ENCODE assay signal across 32 cellular contexts in genomic region chr5:83527722-83528438, GRCh38. TPM values are rescaled to one million over a fixed set of nuclear protein-coding genes. Genes with fewer than 3 reads are reported as not detected.
"Had no signal": no experiment of that assay in that cellular context is flagged by ENCODE, and none has a peak within 500 bp of the region (broad histone marks: within the 10 kb centered on the region; RNA-seq: fewer than 3 reads in every experiment).

No MANE protein-coding gene starts in this region.

- H3K9me3 Mint-ChIP-seq: activated naive CD4-positive, alpha-beta T cell treated with anti-CD3 and anti-CD28 coated beads, Interleukin-2, amount 50 U/mL, for 72 hours; activated T-helper 2 cell treated with anti-CD3 and anti-CD28 coated beads, Interferon-gamma antibody, Interleukin-2, Interleukin-4, amounts not matched to agents 10 μg/mL and 5 μg/mL and 100 μg/mL, durations not matched to agents 14 hours and 24 hours and 36 hours; dendritic cell treated with granulocyte-macrophage colony-stimulating factor and Interleukin-4, amounts not matched to agents 40 ng/mL and 50 ng/mL, for 4 days; natural killer cell; stimulated activated memory B cell treated with anti-CD40 and anti-IgM and Interleukin-4, amounts not matched to agents 10 μg/mL and 1 μg/mL and 100 μg/mL, for 72 hours; T-cell had no signal

- FAIRE-seq: frontal cortex, islet of Langerhans, small intestine had no signal

- H3K27me3 ChIP-seq: body of pancreas, esophagus muscularis mucosa, neutrophil, stomach, thyroid gland, upper lobe of left lung had no signal

- H3K4me3 Mint-ChIP-seq: activated CD4-positive, alpha-beta T cell treated with anti-CD3 and anti-CD28 coated beads for 36 hours; activated CD8-positive, alpha-beta memory T cell treated with anti-CD3 and anti-CD28 coated beads, Interleukin-2, amount 10 ng/mL, durations not matched to agents 7 days and 5 days; activated CD8-positive, alpha-beta T cell treated with anti-CD3 and anti-CD28 coated beads, Interleukin-2, amount 10 ng/mL, durations not matched to agents 7 days and 5 days; natural killer cell; stimulated activated memory B cell treated with anti-CD40 and anti-IgM and Interleukin-4, amounts not matched to agents 10 μg/mL and 1 μg/mL and 100 μg/mL, for 72 hours; T-cell had no signal

- H3K27ac Mint-ChIP-seq: activated CD4-positive, alpha-beta T cell treated with anti-CD3 and anti-CD28 coated beads for 36 hours; activated CD8-positive, alpha-beta memory T cell treated with anti-CD3 and anti-CD28 coated beads, Interleukin-2, amount 10 ng/mL, durations not matched to agents 7 days and 5 days; activated CD8-positive, alpha-beta T cell treated with anti-CD3 and anti-CD28 coated beads, Interleukin-2, amount 10 ng/mL, durations not matched to agents 7 days and 5 days; activated naive CD4-positive, alpha-beta T cell treated with anti-CD3 and anti-CD28 coated beads, Interleukin-2, amount 50 U/mL, for 72 hours; activated T-helper 2 cell treated with anti-CD3 and anti-CD28 coated beads, Interferon-gamma antibody, Interleukin-2, Interleukin-4, amounts not matched to agents 10 μg/mL and 5 μg/mL and 100 μg/mL, durations not matched to agents 14 hours and 24 hours and 36 hours; natural killer cell; stimulated activated memory B cell treated with anti-CD40 and anti-IgM and Interleukin-4, amounts not matched to agents 10 μg/mL and 1 μg/mL and 100 μg/mL, for 72 hours; T-cell had no signal

- H3K4me3 ChIP-seq: body of pancreas, esophagus muscularis mucosa, left ventricle myocardium inferior, lung, prostate gland, stomach, thyroid gland, upper lobe of left lung had no signal

- H3K4me1 ChIP-seq: body of pancreas, esophagus muscularis mucosa, left ventricle myocardium inferior, prostate gland, stomach, thyroid gland, upper lobe of left lung had no signal

- H3K27ac ChIP-seq: body of pancreas, esophagus muscularis mucosa, left ventricle myocardium inferior, neutrophil, prostate gland, stomach, thyroid gland, upper lobe of left lung had no signal

- H3K9me3 ChIP-seq: body of pancreas, esophagus muscularis mucosa, left ventricle myocardium inferior, neutrophil, prostate gland, stomach, thyroid gland, upper lobe of left lung had no signal

- H3K27me3 Mint-ChIP-seq: dendritic cell treated with granulocyte-macrophage colony-stimulating factor and Interleukin-4, amounts not matched to agents 40 ng/mL and 50 ng/mL, for 4 days; stimulated activated memory B cell treated with anti-CD40 and anti-IgM and Interleukin-4, amounts not matched to agents 10 μg/mL and 1 μg/mL and 100 μg/mL, for 72 hours had no signal

- H3K36me3 ChIP-seq: esophagus muscularis mucosa, left ventricle myocardium inferior, neutrophil, prostate gland, stomach, thyroid gland, upper lobe of left lung had no signal

- H3K4me1 Mint-ChIP-seq: activated CD4-positive, alpha-beta T cell treated with anti-CD3 and anti-CD28 coated beads for 36 hours; activated CD8-positive, alpha-beta memory T cell treated with anti-CD3 and anti-CD28 coated beads, Interleukin-2, amount 10 ng/mL, durations not matched to agents 7 days and 5 days; natural killer cell; stimulated activated memory B cell treated with anti-CD40 and anti-IgM and Interleukin-4, amounts not matched to agents 10 μg/mL and 1 μg/mL and 100 μg/mL, for 72 hours; T-cell had no signal

- H3K36me3 Mint-ChIP-seq: activated CD8-positive, alpha-beta memory T cell treated with anti-CD3 and anti-CD28 coated beads, Interleukin-2, amount 10 ng/mL, durations not matched to agents 7 days and 5 days; activated naive CD4-positive, alpha-beta T cell treated with anti-CD3 and anti-CD28 coated beads, Interleukin-2, amount 50 U/mL, for 72 hours; natural killer cell; stimulated activated memory B cell treated with anti-CD40 and anti-IgM and Interleukin-4, amounts not matched to agents 10 μg/mL and 1 μg/mL and 100 μg/mL, for 72 hours; T-cell had no signal

- DNase-seq: activated CD4-positive, alpha-beta T cell treated with anti-CD3 and anti-CD28 coated beads for 36 hours; activated CD4-positive, CD25-positive, alpha-beta regulatory T cell; activated CD8-positive, alpha-beta memory T cell treated with anti-CD3 and anti-CD28 coated beads, Interleukin-2, amount 10 ng/mL, durations not matched to agents 7 days and 5 days; activated CD8-positive, alpha-beta T cell treated with anti-CD3 and anti-CD28 coated beads, Interleukin-2, amount 10 ng/mL, durations not matched to agents 7 days and 5 days; activated naive CD4-positive, alpha-beta T cell; activated T-cell treated with anti-CD3 and anti-CD28 coated beads, Interleukin-2, amount 50 U/mL, for 48 hours; body of pancreas; effector CD4-positive, alpha-beta T cell; left ventricle myocardium inferior; mesendoderm; natural killer cell; retina; small intestine; stimulated activated CD4-positive, alpha-beta T cell treated with anti-CD3 and anti-CD28 coated beads, Interleukin-1b, Interleukin-23, amount 100 ng/mL, for 48 hours; stimulated activated CD4-positive, alpha-beta T cell treated with anti-CD3 and anti-CD28 coated beads, Interleukin-4, amount 100 ng/mL, for 4 hours; stimulated activated CD8-positive, alpha-beta memory T cell treated with anti-CD3 and anti-CD28 coated beads, Interleukin-4, amount 100 ng/mL, for 48 hours; stomach; T-cell; thyroid gland; upper lobe of left lung had no signal

- ATAC-seq: activated CD4-positive, alpha-beta T cell treated with anti-CD3 and anti-CD28 coated beads for 36 hours; activated CD8-positive, alpha-beta memory T cell treated with anti-CD3 and anti-CD28 coated beads, Interleukin-2, amount 10 ng/mL, durations not matched to agents 7 days and 5 days; activated CD8-positive, alpha-beta T cell treated with anti-CD3 and anti-CD28 coated beads, Interleukin-2, amount 10 ng/mL, durations not matched to agents 7 days and 5 days; activated naive CD4-positive, alpha-beta T cell treated with anti-CD3 and anti-CD28 coated beads, Interleukin-2, amount 50 U/mL, for 72 hours; body of pancreas; natural killer cell; sciatic nerve; stimulated activated memory B cell treated with anti-CD40 and anti-IgM and Interleukin-4, amounts not matched to agents 10 μg/mL and 1 μg/mL and 100 μg/mL, for 72 hours; T-cell had no signal

RNA-seq across cellular contexts. Expression of gene VCAN, which starts 56.3 kb away (rescaled TPM):
- total RNA-seq: activated CD4-positive, alpha-beta T cell treated with anti-CD3 and anti-CD28 coated beads for 36 hours; activated T-helper 2 cell treated with anti-CD3 and anti-CD28 coated beads, Interferon-gamma antibody, Interleukin-2, Interleukin-4, amounts not matched to agents 10 μg/mL and 5 μg/mL and 100 μg/mL, durations not matched to agents 14 hours and 24 hours and 36 hours; T-helper 2 cell treated with Interferon-gamma antibody and Interleukin-4, amounts not matched to agents 100 ng/mL and 5 ng/mL, for 36 hours had no signal
